8 cellular contexts compared by ENCODE assay signal in the genomic region with DNA sequence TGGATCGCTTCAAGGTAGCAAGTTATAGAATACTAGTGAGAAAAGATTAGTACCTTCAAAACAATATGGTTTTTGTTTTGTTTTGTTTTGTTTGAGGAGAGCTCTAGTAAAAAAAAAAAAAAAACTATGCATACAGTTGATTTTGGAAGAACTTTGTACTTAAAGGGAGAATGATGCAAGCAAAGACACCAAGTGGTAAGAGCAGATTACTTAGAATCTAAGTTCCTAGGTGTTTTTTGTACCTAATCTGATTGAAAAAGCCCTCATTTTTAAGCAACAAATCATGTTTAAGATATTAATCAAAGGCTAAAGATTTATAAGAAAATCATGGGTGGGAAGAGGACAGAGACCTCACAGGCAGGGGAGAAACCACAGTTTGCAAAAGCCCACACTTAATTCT.
"Had no signal": no experiment of that assay in that cellular context is flagged by ENCODE, and none has a peak within 500 bp of the region (broad histone marks: within the 10 kb centered on the region; RNA-seq: fewer than 3 reads in every experiment).

No MANE protein-coding gene starts in this region.

- H3K4me2 ChIP-seq: KMS-11 had no signal

- H3K27me3 Mint-ChIP-seq: IgD-negative memory B cell had no signal

- H3K9ac ChIP-seq: KMS-11 had no signal

- H3K36me3 Mint-ChIP-seq: IgD-negative memory B cell had no signal

- H3K4me3 ChIP-seq: K562 had no signal

- H3K4me3 Mint-ChIP-seq: IgD-negative memory B cell had no signal

- FAIRE-seq: HTR-8/SVneo, K562 had no signal

- H3K27ac ChIP-seq: HL-60, KMS-11 had no signal

- ATAC-seq: K562 had no signal

- H3K4me1 Mint-ChIP-seq: IgD-negative memory B cell had no signal

- H3K27ac Mint-ChIP-seq: IgD-negative memory B cell had no signal

- DNase-seq: IMR-90, KBM-7, KG1 had no signal
